ENCODE assay signal across 21 cellular contexts in the genomic region with DNA sequence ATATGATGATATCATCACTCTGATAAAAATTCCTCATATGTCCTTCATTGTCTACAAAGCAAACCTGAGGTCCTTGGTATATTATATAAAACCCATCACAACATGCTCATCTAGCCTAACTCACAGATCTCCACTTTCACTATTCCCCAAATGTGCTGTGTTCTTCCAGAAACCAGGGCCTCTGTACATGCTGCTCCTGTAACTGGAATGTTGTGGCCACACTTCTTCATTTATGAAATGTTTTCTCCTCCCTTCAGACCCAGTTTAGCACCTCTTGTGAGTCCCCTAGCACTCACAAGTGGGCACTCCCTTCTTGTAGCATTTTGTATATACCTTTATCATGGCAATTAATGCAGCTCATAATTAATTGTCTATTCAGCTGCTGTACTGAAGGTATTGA.
DNase-seq lines count a peak whose midpoint lies in the region; ATAC-seq and TF ChIP-seq lines count a peak whose summit lies in the region.
"Had no signal": no experiment of that assay in that cellular context is flagged by ENCODE, and none has a peak within 500 bp of the region (broad histone marks: within the 10 kb centered on the region; RNA-seq: fewer than 3 reads in every experiment).

No MANE protein-coding gene starts in this region.

- no peaks in the 10 kb centered on the region for H3K9me3 ChIP-seq in endodermal cell (ENCODE audit: control insufficient read depth, low read length)
- no peaks in the 10 kb centered on the region for H3K9me3 ChIP-seq in neural progenitor cell (ENCODE audit: low read depth)
- H3K9me3 ChIP-seq: A549 had no signal

- TF ChIP-seq CTCF in endodermal cell (conservative IDR thresholded peaks at IDR 0.05) (no peak), neural progenitor cell (IDR thresholded peaks at IDR 0.05) (no peak)

- H3K36me3 ChIP-seq in endodermal cell (ENCODE audit: control insufficient read depth, insufficient read depth, low read length) (peaks cover 48% of the 10 kb centered on the region), neural progenitor cell (peaks cover 45% of the 10 kb centered on the region)

- H2AFZ ChIP-seq in neural progenitor cell (replicated peaks): no peak overlapping the region

- peak overlapping the region; percentile 64 for H3K27ac Mint-ChIP-seq in activated naive CD4-positive, alpha-beta T cell treated with anti-CD3 and anti-CD28 coated beads, Interleukin-2, amount 50 U/mL, for 24 hours
- peak overlapping the region; percentile 60 for H3K27ac Mint-ChIP-seq in endodermal cell
- no peak overlapping the region for H3K27ac Mint-ChIP-seq in neural progenitor cell
- H3K27ac Mint-ChIP-seq: CD4-positive, alpha-beta memory T cell; IgD-negative memory B cell had no signal

- H3K4me1 ChIP-seq in endodermal cell (ENCODE audit: control insufficient read depth, insufficient read depth, low read length) (peaks cover 6% of the 10 kb centered on the region), neural progenitor cell (peaks cover 5% of the 10 kb centered on the region)
- H3K4me1 ChIP-seq: A549 had no signal

- H4K20me1 ChIP-seq in neural progenitor cell (ENCODE audit: low read depth): no peaks in the 10 kb centered on the region

- ATAC-seq in GM18861 (IDR thresholded peaks at IDR 0.05; ENCODE audit: unreplicated experiment): no peak
- no peak for ATAC-seq in GM18517 (IDR thresholded peaks at IDR 0.05; ENCODE audit: unreplicated experiment)
- no peak for ATAC-seq in GM21528 (IDR thresholded peaks at IDR 0.05; ENCODE audit: low FRiP score, unreplicated experiment)
- ATAC-seq: A549, HepG2 had no signal

- H3K36me3 Mint-ChIP-seq in activated naive CD4-positive, alpha-beta T cell treated with anti-CD3 and anti-CD28 coated beads, Interleukin-2, amount 50 U/mL, for 24 hours: no peaks in the 10 kb centered on the region
- peaks cover 65% of the 10 kb centered on the region for H3K36me3 Mint-ChIP-seq in endodermal cell (ENCODE audit: low read depth)
- peaks cover 65% of the 10 kb centered on the region for H3K36me3 Mint-ChIP-seq in neural progenitor cell

- H3K9me3 Mint-ChIP-seq in activated naive CD4-positive, alpha-beta T cell treated with anti-CD3 and anti-CD28 coated beads, Interleukin-2, amount 50 U/mL, for 24 hours: peaks cover 4% of the 10 kb centered on the region
- H3K9me3 Mint-ChIP-seq in endodermal cell: no peaks in the 10 kb centered on the region
- no peaks in the 10 kb centered on the region for H3K9me3 Mint-ChIP-seq in neural progenitor cell

- peaks cover 6% of the 10 kb centered on the region for H3K79me2 ChIP-seq in neural progenitor cell (ENCODE audit: low read depth)

- no peak overlapping the region for H3K4me3 Mint-ChIP-seq in activated naive CD4-positive, alpha-beta T cell treated with anti-CD3 and anti-CD28 coated beads, Interleukin-2, amount 50 U/mL, for 24 hours
- H3K4me3 Mint-ChIP-seq in endodermal cell (no peak overlapping the region), neural progenitor cell (no peak overlapping the region)
- H3K4me3 Mint-ChIP-seq: CD4-positive, alpha-beta memory T cell; IgD-negative memory B cell had no signal

- peaks cover 8% of the 10 kb centered on the region for H3F3A ChIP-seq in neural progenitor cell (ENCODE audit: low read depth)

- no peaks in the 10 kb centered on the region for H3K27me3 Mint-ChIP-seq in activated naive CD4-positive, alpha-beta T cell treated with anti-CD3 and anti-CD28 coated beads, Interleukin-2, amount 50 U/mL, for 24 hours
- H3K27me3 Mint-ChIP-seq in endodermal cell (ENCODE audit: insufficient read depth) (no peaks in the 10 kb centered on the region), neural progenitor cell (ENCODE audit: insufficient read depth, low read depth) (peaks cover 2% of the 10 kb centered on the region)
- H3K27me3 Mint-ChIP-seq: CD4-positive, alpha-beta memory T cell; IgD-negative memory B cell had no signal

- no peaks in the 10 kb centered on the region for H3K27me3 ChIP-seq in endodermal cell (ENCODE audit: control insufficient read depth, insufficient read depth, low read length, poor library complexity, severe bottlenecking)
- H3K27me3 ChIP-seq in neural progenitor cell: no peaks in the 10 kb centered on the region

- no peak overlapping the region for H3K9ac ChIP-seq in endodermal cell (ENCODE audit: extremely low read depth, low read length, poor library complexity, severe bottlenecking)
- no peak overlapping the region for H3K9ac ChIP-seq in neural progenitor cell

- no peak overlapping the region for H3K4me3 ChIP-seq in endodermal cell (ENCODE audit: low read length)
- no peak overlapping the region for H3K4me3 ChIP-seq in neural progenitor cell
- H3K4me3 ChIP-seq: A549 had no signal

- H3K4me1 Mint-ChIP-seq in activated naive CD4-positive, alpha-beta T cell treated with anti-CD3 and anti-CD28 coated beads, Interleukin-2, amount 50 U/mL, for 24 hours: no peaks in the 10 kb centered on the region
- H3K4me1 Mint-ChIP-seq in endodermal cell: peaks cover 18% of the 10 kb centered on the region
- H3K4me1 Mint-ChIP-seq in neural progenitor cell: peaks cover 2% of the 10 kb centered on the region
- H3K4me1 Mint-ChIP-seq: CD4-positive, alpha-beta memory T cell had no signal

- H3K27ac ChIP-seq in endodermal cell (ENCODE audit: low read depth, low read length) (no peak overlapping the region), neural progenitor cell (peak overlapping the region; percentile 37)
- H3K27ac ChIP-seq: 22Rv1, A549, C4-2B, HL-60 had no signal

- no peak overlapping the region for H3K4me2 ChIP-seq in neural progenitor cell
- H3K4me2 ChIP-seq: A549 had no signal

- DNase-seq in activated naive CD4-positive, alpha-beta T cell treated with Interleukin-2 at 50 U/mL for 16 hours: no peak
- DNase-seq in endodermal cell: no peak
- no peak for DNase-seq in neural progenitor cell (ENCODE audit: low spot score)
- DNase-seq: AML-193; CD4-positive, alpha-beta memory T cell; DMS153; DMS79; GF-D8; GOT3; HCEC 1CT; KBM-7 had no signal
